2 cellular contexts compared by ENCODE assay signal in the genomic region with DNA sequence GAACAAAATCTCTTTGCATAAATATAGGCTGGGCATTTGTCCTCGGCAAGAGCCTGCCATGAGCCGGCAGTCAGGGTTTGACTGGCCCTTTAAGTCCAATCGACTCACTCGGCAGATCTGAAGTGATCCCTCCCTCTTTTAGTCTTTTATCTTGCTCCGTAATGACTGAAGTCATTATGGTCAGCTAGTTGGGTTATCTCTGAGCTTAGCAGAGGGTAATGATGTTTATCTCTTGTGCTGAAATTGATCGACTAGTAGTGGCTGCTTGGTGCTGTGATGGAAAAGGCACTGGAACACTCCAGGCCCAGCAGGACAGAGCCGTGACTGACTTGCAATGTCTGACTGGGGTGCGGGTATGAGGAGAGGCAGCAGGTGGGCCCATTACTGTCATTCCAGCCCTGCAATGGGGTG.
TF ChIP-seq lines count a peak whose summit lies in the region.

No MANE protein-coding gene starts in this region.

TF ChIP-seq in HepG2, 621 proteins besides CTCF, POLR2A, EP300 and RAD21 (continues in another document):
- no peak for TF ChIP-seq ARID2 (CRISPR knock-in tag; IDR thresholded peaks at IDR 0.05; ENCODE audit: borderline replicate concordance)
- TF ChIP-seq ZNF124 (CRISPR knock-in tag; IDR thresholded peaks at IDR 0.05) = no peak
- TF ChIP-seq GLI4 (CRISPR knock-in tag; IDR thresholded peaks at IDR 0.05; ENCODE audit: borderline replicate concordance) = no peak
- TF ChIP-seq SSRP1 (CRISPR knock-in tag; IDR thresholded peaks at IDR 0.05) = no peak
- TF ChIP-seq POGZ (CRISPR knock-in tag; IDR thresholded peaks at IDR 0.05) = no peak
- no peak for TF ChIP-seq ZNF775 (CRISPR knock-in tag; IDR thresholded peaks at IDR 0.05; ENCODE audit: borderline replicate concordance)
- TF ChIP-seq ASH2L (IDR thresholded peaks at IDR 0.05; ENCODE audit: insufficient read length, low read depth, low read length) = no peak
- TF ChIP-seq ZFY (CRISPR knock-in tag; IDR thresholded peaks at IDR 0.05) = peak; percentile 50; the same call in 1 of the 2 replicates
- TF ChIP-seq BRF2 (CRISPR knock-in tag; IDR thresholded peaks at IDR 0.05) = no peak
- no peak for TF ChIP-seq CEBPB (IDR thresholded peaks at IDR 0.05; ENCODE audit: borderline replicate concordance, low read depth, low read length)
- TF ChIP-seq BRD4 (CRISPR knock-in tag; IDR thresholded peaks at IDR 0.05) = no peak
- TF ChIP-seq ZNF850 (CRISPR knock-in tag; conservative IDR thresholded peaks at IDR 0.05) = no peak
- TF ChIP-seq ZMYM4 (CRISPR knock-in tag; IDR thresholded peaks at IDR 0.05) = peak; percentile 62; the same call in 1 of the 2 replicates
- no peak for TF ChIP-seq SRSF4 (IDR thresholded peaks at IDR 0.05; ENCODE audit: low read depth, low read length, poor library complexity, severe bottlenecking)
- TF ChIP-seq ARNTL (CRISPR knock-in tag; IDR thresholded peaks at IDR 0.05) = no peak
- TF ChIP-seq NBN (conservative IDR thresholded peaks at IDR 0.05) = no peak
- TF ChIP-seq CENPX (CRISPR knock-in tag; IDR thresholded peaks at IDR 0.05) = no peak
- no peak for TF ChIP-seq PRDM15 (CRISPR knock-in tag; IDR thresholded peaks at IDR 0.05)
- TF ChIP-seq, protein P1, sequence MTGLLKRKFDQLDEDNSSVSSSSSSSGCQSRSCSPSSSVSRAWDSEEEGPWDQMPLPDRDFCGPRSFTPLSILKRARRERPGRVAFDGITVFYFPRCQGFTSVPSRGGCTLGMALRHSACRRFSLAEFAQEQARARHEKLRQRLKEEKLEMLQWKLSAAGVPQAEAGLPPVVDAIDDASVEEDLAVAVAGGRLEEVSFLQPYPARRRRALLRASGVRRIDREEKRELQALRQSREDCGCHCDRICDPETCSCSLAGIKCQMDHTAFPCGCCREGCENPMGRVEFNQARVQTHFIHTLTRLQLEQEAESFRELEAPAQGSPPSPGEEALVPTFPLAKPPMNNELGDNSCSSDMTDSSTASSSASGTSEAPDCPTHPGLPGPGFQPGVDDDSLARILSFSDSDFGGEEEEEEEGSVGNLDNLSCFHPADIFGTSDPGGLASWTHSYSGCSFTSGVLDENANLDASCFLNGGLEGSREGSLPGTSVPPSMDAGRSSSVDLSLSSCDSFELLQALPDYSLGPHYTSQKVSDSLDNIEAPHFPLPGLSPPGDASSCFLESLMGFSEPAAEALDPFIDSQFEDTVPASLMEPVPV (CRISPR knock-in tag; IDR thresholded peaks at IDR 0.05) = no peak
- TF ChIP-seq PHF21A (CRISPR knock-in tag; IDR thresholded peaks at IDR 0.05) = 0 out of 2 replicates have a peak, but pooled peaks have one; percentile 26
- TF ChIP-seq ZNF207 (IDR thresholded peaks at IDR 0.05; ENCODE audit: borderline replicate concordance) = no peak
- TF ChIP-seq ZMYM3 (CRISPR knock-in tag; IDR thresholded peaks at IDR 0.05) = no peak; the same call in 1 of the 2 replicates
- TF ChIP-seq IRF2 (CRISPR knock-in tag; IDR thresholded peaks at IDR 0.05) = no peak
- TF ChIP-seq ZNF558 (CRISPR knock-in tag; IDR thresholded peaks at IDR 0.05; ENCODE audit: borderline replicate concordance) = no peak
- TF ChIP-seq HCFC1 (IDR thresholded peaks at IDR 0.05; ENCODE audit: low read depth, low read length) = no peak
- TF ChIP-seq, protein P2, sequence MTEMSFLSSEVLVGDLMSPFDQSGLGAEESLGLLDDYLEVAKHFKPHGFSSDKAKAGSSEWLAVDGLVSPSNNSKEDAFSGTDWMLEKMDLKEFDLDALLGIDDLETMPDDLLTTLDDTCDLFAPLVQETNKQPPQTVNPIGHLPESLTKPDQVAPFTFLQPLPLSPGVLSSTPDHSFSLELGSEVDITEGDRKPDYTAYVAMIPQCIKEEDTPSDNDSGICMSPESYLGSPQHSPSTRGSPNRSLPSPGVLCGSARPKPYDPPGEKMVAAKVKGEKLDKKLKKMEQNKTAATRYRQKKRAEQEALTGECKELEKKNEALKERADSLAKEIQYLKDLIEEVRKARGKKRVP (CRISPR knock-in tag; IDR thresholded peaks at IDR 0.05) = no peak
- TF ChIP-seq KLF6 (CRISPR knock-in tag; IDR thresholded peaks at IDR 0.05) = 0 out of 2 replicates have a peak, but pooled peaks have one; percentile 26
- no peak for TF ChIP-seq ZNF749 (CRISPR knock-in tag; IDR thresholded peaks at IDR 0.05; ENCODE audit: borderline replicate concordance)

TF ChIP-seq in WTC11, 78 proteins besides CTCF, POLR2A, EP300 and RAD21:
- no peak for TF ChIP-seq ZNF317 (CRISPR knock-in tag; IDR thresholded peaks at IDR 0.05; ENCODE audit: borderline replicate concordance, low read depth)
- no peak for TF ChIP-seq MLX (CRISPR knock-in tag; IDR thresholded peaks at IDR 0.05)
- TF ChIP-seq, protein P3, sequence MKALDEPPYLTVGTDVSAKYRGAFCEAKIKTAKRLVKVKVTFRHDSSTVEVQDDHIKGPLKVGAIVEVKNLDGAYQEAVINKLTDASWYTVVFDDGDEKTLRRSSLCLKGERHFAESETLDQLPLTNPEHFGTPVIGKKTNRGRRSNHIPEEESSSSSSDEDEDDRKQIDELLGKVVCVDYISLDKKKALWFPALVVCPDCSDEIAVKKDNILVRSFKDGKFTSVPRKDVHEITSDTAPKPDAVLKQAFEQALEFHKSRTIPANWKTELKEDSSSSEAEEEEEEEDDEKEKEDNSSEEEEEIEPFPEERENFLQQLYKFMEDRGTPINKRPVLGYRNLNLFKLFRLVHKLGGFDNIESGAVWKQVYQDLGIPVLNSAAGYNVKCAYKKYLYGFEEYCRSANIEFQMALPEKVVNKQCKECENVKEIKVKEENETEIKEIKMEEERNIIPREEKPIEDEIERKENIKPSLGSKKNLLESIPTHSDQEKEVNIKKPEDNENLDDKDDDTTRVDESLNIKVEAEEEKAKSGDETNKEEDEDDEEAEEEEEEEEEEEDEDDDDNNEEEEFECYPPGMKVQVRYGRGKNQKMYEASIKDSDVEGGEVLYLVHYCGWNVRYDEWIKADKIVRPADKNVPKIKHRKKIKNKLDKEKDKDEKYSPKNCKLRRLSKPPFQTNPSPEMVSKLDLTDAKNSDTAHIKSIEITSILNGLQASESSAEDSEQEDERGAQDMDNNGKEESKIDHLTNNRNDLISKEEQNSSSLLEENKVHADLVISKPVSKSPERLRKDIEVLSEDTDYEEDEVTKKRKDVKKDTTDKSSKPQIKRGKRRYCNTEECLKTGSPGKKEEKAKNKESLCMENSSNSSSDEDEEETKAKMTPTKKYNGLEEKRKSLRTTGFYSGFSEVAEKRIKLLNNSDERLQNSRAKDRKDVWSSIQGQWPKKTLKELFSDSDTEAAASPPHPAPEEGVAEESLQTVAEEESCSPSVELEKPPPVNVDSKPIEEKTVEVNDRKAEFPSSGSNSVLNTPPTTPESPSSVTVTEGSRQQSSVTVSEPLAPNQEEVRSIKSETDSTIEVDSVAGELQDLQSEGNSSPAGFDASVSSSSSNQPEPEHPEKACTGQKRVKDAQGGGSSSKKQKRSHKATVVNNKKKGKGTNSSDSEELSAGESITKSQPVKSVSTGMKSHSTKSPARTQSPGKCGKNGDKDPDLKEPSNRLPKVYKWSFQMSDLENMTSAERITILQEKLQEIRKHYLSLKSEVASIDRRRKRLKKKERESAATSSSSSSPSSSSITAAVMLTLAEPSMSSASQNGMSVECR (CRISPR knock-in tag; IDR thresholded peaks at IDR 0.05; ENCODE audit: borderline replicate concordance) = no peak
- TF ChIP-seq IRF2 (CRISPR knock-in tag; IDR thresholded peaks at IDR 0.05; ENCODE audit: borderline replicate concordance, low read depth) = no peak
- TF ChIP-seq NFATC4 (CRISPR knock-in tag; IDR thresholded peaks at IDR 0.05) = no peak
- no peak for TF ChIP-seq HMGXB4 (CRISPR knock-in tag; IDR thresholded peaks at IDR 0.05)
- TF ChIP-seq, protein P4, sequence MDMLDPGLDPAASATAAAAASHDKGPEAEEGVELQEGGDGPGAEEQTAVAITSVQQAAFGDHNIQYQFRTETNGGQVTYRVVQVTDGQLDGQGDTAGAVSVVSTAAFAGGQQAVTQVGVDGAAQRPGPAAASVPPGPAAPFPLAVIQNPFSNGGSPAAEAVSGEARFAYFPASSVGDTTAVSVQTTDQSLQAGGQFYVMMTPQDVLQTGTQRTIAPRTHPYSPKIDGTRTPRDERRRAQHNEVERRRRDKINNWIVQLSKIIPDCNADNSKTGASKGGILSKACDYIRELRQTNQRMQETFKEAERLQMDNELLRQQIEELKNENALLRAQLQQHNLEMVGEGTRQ (CRISPR knock-in tag; IDR thresholded peaks at IDR 0.05) = no peak
- TF ChIP-seq ZNF396 (CRISPR knock-in tag; IDR thresholded peaks at IDR 0.05; ENCODE audit: borderline replicate concordance) = no peak
- no peak for TF ChIP-seq OVOL2 (CRISPR knock-in tag; IDR thresholded peaks at IDR 0.05; ENCODE audit: borderline replicate concordance)
- TF ChIP-seq SMAD4 (CRISPR knock-in tag; IDR thresholded peaks at IDR 0.05) = no peak
- no peak for TF ChIP-seq TCF7 (CRISPR knock-in tag; IDR thresholded peaks at IDR 0.05; ENCODE audit: low read depth)
- TF ChIP-seq MYBL2 (CRISPR knock-in tag; IDR thresholded peaks at IDR 0.05) = no peak
- TF ChIP-seq FOXP1 (CRISPR knock-in tag; IDR thresholded peaks at IDR 0.05; ENCODE audit: borderline replicate concordance) = no peak
- no peak for TF ChIP-seq ZNF416 (CRISPR knock-in tag; IDR thresholded peaks at IDR 0.05)
- no peak for TF ChIP-seq ZNF219 (CRISPR knock-in tag; IDR thresholded peaks at IDR 0.05; ENCODE audit: borderline replicate concordance)
- no peak for TF ChIP-seq JAZF1 (CRISPR knock-in tag; IDR thresholded peaks at IDR 0.05)
- no peak for TF ChIP-seq ZNF281 (CRISPR knock-in tag; IDR thresholded peaks at IDR 0.05)
